ENCODE assay signal across 1 cellular context in the genomic region with DNA sequence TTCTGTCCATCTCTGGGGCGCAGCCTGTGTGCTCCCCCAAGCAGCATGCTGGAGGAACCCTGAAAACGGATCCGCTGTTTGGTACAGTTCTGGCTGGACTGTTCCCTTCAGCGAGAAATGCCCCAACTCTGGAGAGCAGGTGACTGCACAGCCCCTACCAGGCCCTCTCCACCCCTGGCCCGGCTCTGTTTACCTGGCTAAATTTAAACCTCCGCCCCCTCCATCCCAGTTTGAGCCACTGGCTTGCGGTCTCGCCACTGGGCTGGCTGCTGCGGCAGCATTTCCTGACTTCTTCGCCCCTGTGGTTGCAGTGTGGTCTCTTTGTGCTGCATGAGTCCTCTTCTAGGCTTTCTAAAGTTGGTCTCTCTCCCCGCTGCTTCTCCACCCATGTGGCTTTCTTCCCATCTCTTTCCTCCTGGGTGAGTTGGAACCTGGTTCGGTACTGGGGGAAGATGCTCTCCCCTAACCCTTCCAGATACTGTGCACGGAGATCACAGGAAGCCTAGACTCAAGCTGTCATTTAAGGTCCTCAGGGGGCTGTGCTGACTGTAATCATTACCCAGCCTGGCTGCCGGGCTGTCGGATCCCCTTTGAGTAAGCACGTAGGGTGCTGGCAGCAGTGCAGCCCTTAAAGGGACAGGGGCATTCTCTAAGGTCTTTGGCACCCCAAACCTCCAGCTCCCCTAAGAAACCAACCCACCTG.
TF ChIP-seq lines count a peak whose summit lies in the region.

No MANE protein-coding gene starts in this region.

TF ChIP-seq in IMR-90, 13 proteins besides CTCF, POLR2A, EP300 and RAD21 (continued from another document):
- TF ChIP-seq, protein P1, sequence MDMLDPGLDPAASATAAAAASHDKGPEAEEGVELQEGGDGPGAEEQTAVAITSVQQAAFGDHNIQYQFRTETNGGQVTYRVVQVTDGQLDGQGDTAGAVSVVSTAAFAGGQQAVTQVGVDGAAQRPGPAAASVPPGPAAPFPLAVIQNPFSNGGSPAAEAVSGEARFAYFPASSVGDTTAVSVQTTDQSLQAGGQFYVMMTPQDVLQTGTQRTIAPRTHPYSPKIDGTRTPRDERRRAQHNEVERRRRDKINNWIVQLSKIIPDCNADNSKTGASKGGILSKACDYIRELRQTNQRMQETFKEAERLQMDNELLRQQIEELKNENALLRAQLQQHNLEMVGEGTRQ (IDR thresholded peaks at IDR 0.05; ENCODE audit: low read depth, low read length): no peak
- TF ChIP-seq BHLHE40 (IDR thresholded peaks at IDR 0.05; ENCODE audit: low read depth, low read length): no peak
- no peak for TF ChIP-seq FOS (IDR thresholded peaks at IDR 0.05; ENCODE audit: low read depth, low read length)
- TF ChIP-seq RFX5 (IDR thresholded peaks at IDR 0.05; ENCODE audit: low read depth, low read length): no peak
- TF ChIP-seq MXI1 (IDR thresholded peaks at IDR 0.05; ENCODE audit: borderline replicate concordance, low read depth, low read length): no peak
- TF ChIP-seq CHD1 (IDR thresholded peaks at IDR 0.05; ENCODE audit: low read depth, low read length): no peak
- no peak for TF ChIP-seq SMC3 (IDR thresholded peaks at IDR 0.05; ENCODE audit: low read depth, low read length)
- TF ChIP-seq, protein P2, sequence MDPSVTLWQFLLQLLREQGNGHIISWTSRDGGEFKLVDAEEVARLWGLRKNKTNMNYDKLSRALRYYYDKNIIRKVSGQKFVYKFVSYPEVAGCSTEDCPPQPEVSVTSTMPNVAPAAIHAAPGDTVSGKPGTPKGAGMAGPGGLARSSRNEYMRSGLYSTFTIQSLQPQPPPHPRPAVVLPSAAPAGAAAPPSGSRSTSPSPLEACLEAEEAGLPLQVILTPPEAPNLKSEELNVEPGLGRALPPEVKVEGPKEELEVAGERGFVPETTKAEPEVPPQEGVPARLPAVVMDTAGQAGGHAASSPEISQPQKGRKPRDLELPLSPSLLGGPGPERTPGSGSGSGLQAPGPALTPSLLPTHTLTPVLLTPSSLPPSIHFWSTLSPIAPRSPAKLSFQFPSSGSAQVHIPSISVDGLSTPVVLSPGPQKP (IDR thresholded peaks at IDR 0.05; ENCODE audit: borderline replicate concordance, low read depth, low read length): no peak
- no peak for TF ChIP-seq NFE2L2 (IDR thresholded peaks at IDR 0.05; ENCODE audit: low read depth, low read length)
- TF ChIP-seq MAFK (IDR thresholded peaks at IDR 0.05; ENCODE audit: low read depth, low read length): no peak
- no peak for TF ChIP-seq CEBPB (IDR thresholded peaks at IDR 0.05; ENCODE audit: low read depth, low read length)
